Comparison of ENCODE assay signal across 23 cellular contexts in the genomic region with DNA sequence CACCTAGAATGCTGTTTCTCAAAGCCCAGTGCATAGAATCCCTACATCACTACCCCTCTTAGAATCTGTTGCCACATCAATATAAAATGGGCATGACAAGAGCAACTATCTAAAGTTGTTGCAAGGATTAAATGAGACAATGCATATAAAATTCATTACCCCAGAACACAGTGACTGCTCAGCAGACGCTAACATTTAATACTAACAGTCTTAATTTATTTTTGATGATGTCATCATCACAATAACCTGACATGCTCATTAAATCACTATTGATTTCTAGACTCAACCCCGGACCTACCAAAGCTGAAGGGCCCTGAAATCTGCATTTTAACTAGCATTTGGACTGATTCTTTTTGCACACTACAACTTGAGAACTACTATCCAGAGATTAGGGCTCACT. TPM values are rescaled to one million over a fixed set of nuclear protein-coding genes. Genes with fewer than 3 reads are reported as not detected.
DNase-seq lines count a peak whose midpoint lies in the region; ATAC-seq and TF ChIP-seq lines count a peak whose summit lies in the region.
"Had no signal": no experiment of that assay in that cellular context is flagged by ENCODE, and none has a peak within 500 bp of the region (broad histone marks: within the 10 kb centered on the region; RNA-seq: fewer than 3 reads in every experiment).

No MANE protein-coding gene starts in this region.

- H3K27me3 ChIP-seq in osteoblast (ENCODE audit: insufficient read depth, low read length), result no peaks in the 10 kb centered on the region
- H3K27me3 ChIP-seq: right atrium auricular region had no signal

- ATAC-seq in GM18867 (IDR thresholded peaks at IDR 0.05; ENCODE audit: unreplicated experiment), result no peak
- ATAC-seq: activated CD8-positive, alpha-beta memory T cell treated with anti-CD3 and anti-CD28 coated beads, Interleukin-2, amount 10 ng/mL, durations not matched to agents 7 days and 5 days; HCT116; heart right ventricle; left colon; natural killer cell treated with Interleukin-12 subunit alpha and Interleukin-12 subunit beta and Interleukin-15 and Interleukin-18, amount 100 ng/mL, for 72 hours had no signal

- peaks cover 10% of the 10 kb centered on the region for H3K4me1 ChIP-seq in osteoblast (ENCODE audit: insufficient read depth, low read length)

- peaks cover 5% of the 10 kb centered on the region for H3K36me3 ChIP-seq in osteoblast (ENCODE audit: insufficient read depth, low read length)
- H3K36me3 ChIP-seq: heart right ventricle, right atrium auricular region, WERI-Rb-1 had no signal

- H3K27ac ChIP-seq in osteoblast (ENCODE audit: low read depth, low read length), result no peak overlapping the region
- H3K27ac ChIP-seq: right atrium auricular region, WERI-Rb-1 had no signal

- H2AFZ ChIP-seq in osteoblast (ENCODE audit: low read length), result no peak overlapping the region

- DNase-seq in AG10803 (ENCODE audit: low read depth), result no peak
- no peak for DNase-seq in epithelial cell of proximal tubule (ENCODE audit: low read depth)
- DNase-seq in osteoblast (ENCODE audit: insufficient read length, low spot score, missing footprints), result no peak
- no peak for DNase-seq in mesenteric fat pad (ENCODE audit: low spot score)
- no peak for DNase-seq in GM03348 (ENCODE audit: low spot score)
- DNase-seq in dedifferentiated amniotic fluid mesenchymal stem cell (ENCODE audit: extremely low spot score), result no peak
- DNase-seq: activated CD8-positive, alpha-beta memory T cell treated with anti-CD3 and anti-CD28 coated beads, Interleukin-2, amount 10 ng/mL, durations not matched to agents 7 days and 5 days; activated gamma-delta T cell treated with Interleukin-2 at 50 U/mL for 16 hours; DMS153; heart right ventricle; KG1; left colon; NCI-H1436 treated with DMSO at 0.1 percent for 48 hours; NCI-H446; stimulated activated naive CD4-positive, alpha-beta T cell; WERI-Rb-1 had no signal

- H3K4me3 ChIP-seq in AG10803 (ENCODE audit: low read length) (peak overlapping the region; percentile 81), WI38 (ENCODE audit: low read depth, low read length) (peak overlapping the region; percentile 84), epithelial cell of proximal tubule (ENCODE audit: low read depth, low read length) (peak overlapping the region; percentile 84), osteoblast (ENCODE audit: insufficient read depth, low read length) (peak overlapping the region; percentile 87)
- H3K4me3 ChIP-seq: right atrium auricular region had no signal

- no peaks in the 10 kb centered on the region for H3K9me3 ChIP-seq in osteoblast (ENCODE audit: low read depth, low read length)
- H3K9me3 ChIP-seq: right atrium auricular region had no signal

- TF ChIP-seq CTCF in AG10803 (conservative IDR thresholded peaks at IDR 0.05; ENCODE audit: low read length) (no peak), WI38 (IDR thresholded peaks at IDR 0.05; ENCODE audit: low read depth, low read length) (no peak), epithelial cell of proximal tubule (conservative IDR thresholded peaks at IDR 0.05; ENCODE audit: low read depth, low read length) (no peak), osteoblast (IDR thresholded peaks at IDR 0.05; ENCODE audit: extremely low read depth, low read depth, low read length) (no peak)

- H3K79me2 ChIP-seq in osteoblast (ENCODE audit: insufficient read depth, low read length), result peaks cover 99% of the 10 kb centered on the region

- H3K4me2 ChIP-seq in osteoblast (ENCODE audit: insufficient read depth, low read length), result peak overlapping the region; percentile 91

- no peaks in the 10 kb centered on the region for H4K20me1 ChIP-seq in osteoblast (ENCODE audit: insufficient read depth, low read length)

RNA-seq across cellular contexts. Expression of a gene that starts 3.9 kb away (rescaled TPM):
- 28.5 and 31.9 TPM in 2 replicates for total RNA-seq in epithelial cell of proximal tubule
- 18.6 and 24.6 TPM in 2 replicates for total RNA-seq in osteoblast
- total RNA-seq in mesenteric fat pad, result 2.4 TPM
- total RNA-seq: activated CD8-positive, alpha-beta memory T cell treated with anti-CD3 and anti-CD28 coated beads, Interleukin-2, amount 10 ng/mL, durations not matched to agents 7 days and 5 days; B cell; OCI-LY7 had no signal
